Comparison of ENCODE assay signal across 9 cellular contexts in the genomic region with DNA sequence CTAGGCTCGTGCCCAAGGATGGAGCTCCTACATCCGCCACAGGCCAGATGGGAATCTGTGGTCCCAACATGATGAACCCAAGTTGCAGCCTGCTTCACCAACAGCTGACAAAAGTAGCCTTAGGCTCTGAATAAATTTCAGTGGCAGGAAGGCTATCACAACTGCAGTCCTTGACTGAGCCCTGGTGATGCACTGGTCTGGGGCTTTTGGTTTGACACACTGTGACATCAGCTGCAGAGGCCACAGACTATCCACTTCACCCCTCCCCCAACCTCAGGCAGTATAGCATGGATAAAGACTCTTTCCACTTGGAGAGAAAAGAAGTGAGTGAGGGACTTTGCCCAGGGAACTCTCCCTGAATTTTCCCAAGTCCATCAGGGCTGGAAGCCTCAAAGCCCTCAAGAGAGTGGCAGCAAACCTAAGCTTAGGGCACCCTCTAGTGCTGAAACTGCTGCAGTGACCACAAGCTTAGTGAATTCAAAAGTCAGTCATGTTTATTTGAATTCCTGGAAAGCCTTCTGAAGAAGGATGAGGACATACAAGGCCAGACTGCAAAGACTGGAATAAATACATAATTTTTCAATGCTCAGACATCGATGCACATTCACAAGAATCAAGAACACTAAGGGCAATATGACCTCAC.
DNase-seq lines count a peak whose midpoint lies in the region; ATAC-seq, FAIRE-seq and TF ChIP-seq lines count a peak whose summit lies in the region.
"Had no signal": no experiment of that assay in that cellular context is flagged by ENCODE, and none has a peak within 500 bp of the region (broad histone marks: within the 10 kb centered on the region; RNA-seq: fewer than 3 reads in every experiment).

No MANE protein-coding gene starts in this region.

- H3K4me1 Mint-ChIP-seq in activated T-helper 17 cell treated with anti-CD3 and anti-CD28 coated beads, Interleukin-2, amount 50 U/mL, for 72 hours, result no peaks in the 10 kb centered on the region

- H3K9me3 ChIP-seq in osteoblast (ENCODE audit: low read depth, low read length), result no peaks in the 10 kb centered on the region
- H3K9me3 ChIP-seq: BLaER1 treated with 17β-estradiol and CSF1 and Interleukin-3, amounts not matched to agents 10 nM and 100 nM had no signal

- no peak overlapping the region for H3K4me3 ChIP-seq in osteoblast (ENCODE audit: insufficient read depth, low read length)
- H3K4me3 ChIP-seq: BLaER1 treated with 17β-estradiol and CSF1 and Interleukin-3, amounts not matched to agents 10 nM and 100 nM had no signal

- peak; percentile 45 for TF ChIP-seq CTCF in osteoblast (IDR thresholded peaks at IDR 0.05; ENCODE audit: extremely low read depth, low read depth, low read length)
- TF ChIP-seq CTCF in omental fat pad (IDR thresholded peaks at IDR 0.05), result no peak

- H3K4me2 ChIP-seq in osteoblast (ENCODE audit: insufficient read depth, low read length), result no peak overlapping the region
- H3K4me2 ChIP-seq: BLaER1 treated with 17β-estradiol and CSF1 and Interleukin-3, amounts not matched to agents 10 nM and 100 nM had no signal

- no peak overlapping the region for H2AFZ ChIP-seq in osteoblast (ENCODE audit: low read length)

- no peaks in the 10 kb centered on the region for H3K36me3 ChIP-seq in osteoblast (ENCODE audit: insufficient read depth, low read length)
- H3K36me3 ChIP-seq: BLaER1 treated with 17β-estradiol and CSF1 and Interleukin-3, amounts not matched to agents 10 nM and 100 nM had no signal

- FAIRE-seq in HTR-8/SVneo (lab: Jason Lieb, UNC), result no peak

- H3K27ac Mint-ChIP-seq in activated T-helper 17 cell treated with anti-CD3 and anti-CD28 coated beads, Interleukin-2, amount 50 U/mL, for 72 hours, result no peak overlapping the region

- peak; percentile 65 for ATAC-seq in HG03378 (IDR thresholded peaks at IDR 0.05; ENCODE audit: unreplicated experiment)
- peak; percentile 31 for ATAC-seq in activated T-helper 17 cell treated with anti-CD3 and anti-CD28 coated beads, Interleukin-2, amount 50 U/mL, for 72 hours (replicated peaks)
- ATAC-seq in omental fat pad (ENCODE audit: low FRiP score), result no peak

- H3K4me1 ChIP-seq in osteoblast (ENCODE audit: insufficient read depth, low read length), result no peaks in the 10 kb centered on the region
- H3K4me1 ChIP-seq: BLaER1 treated with 17β-estradiol and CSF1 and Interleukin-3, amounts not matched to agents 10 nM and 100 nM had no signal

- H3K27me3 ChIP-seq in osteoblast (ENCODE audit: insufficient read depth, low read length), result no peaks in the 10 kb centered on the region

- DNase-seq in NCI-H2196 (lab: John Stamatoyannopoulos, UW; ENCODE audit: unreplicated experiment) (peak; percentile 3), NCI-H2196 treated with DMSO at 0.1 percent for 48 hours (lab: John Stamatoyannopoulos, UW; ENCODE audit: unreplicated experiment) (no peak), osteoblast (ENCODE audit: insufficient read length, low spot score, missing footprints) (no peak), HTR-8/SVneo (ENCODE audit: insufficient read length, low spot score) (no peak), COR-L47 (lab: John Stamatoyannopoulos, UW) (no peak), omental fat pad (ENCODE audit: low spot score) (no peak)

- H3K79me2 ChIP-seq in osteoblast (ENCODE audit: insufficient read depth, low read length), result no peaks in the 10 kb centered on the region

- no peaks in the 10 kb centered on the region for H4K20me1 ChIP-seq in osteoblast (ENCODE audit: insufficient read depth, low read length)

- H3K9me3 Mint-ChIP-seq in activated T-helper 17 cell treated with anti-CD3 and anti-CD28 coated beads, Interleukin-2, amount 50 U/mL, for 72 hours, result no peaks in the 10 kb centered on the region

- H3K27ac ChIP-seq in osteoblast (ENCODE audit: low read depth, low read length), result no peak overlapping the region
- H3K27ac ChIP-seq: BLaER1 treated with 17β-estradiol and CSF1 and Interleukin-3, amounts not matched to agents 10 nM and 100 nM had no signal

- H3K27me3 Mint-ChIP-seq in activated T-helper 17 cell treated with anti-CD3 and anti-CD28 coated beads, Interleukin-2, amount 50 U/mL, for 72 hours, result no peaks in the 10 kb centered on the region

- H3K4me3 Mint-ChIP-seq in activated T-helper 17 cell treated with anti-CD3 and anti-CD28 coated beads, Interleukin-2, amount 50 U/mL, for 72 hours, result no peak overlapping the region

- H3K36me3 Mint-ChIP-seq in activated T-helper 17 cell treated with anti-CD3 and anti-CD28 coated beads, Interleukin-2, amount 50 U/mL, for 72 hours (ENCODE audit: low read depth), result no peaks in the 10 kb centered on the region
